12 cellular contexts compared by ENCODE assay signal in genomic region chr4:3322059-3322550, GRCh38. TPM values are rescaled to one million over a fixed set of nuclear protein-coding genes. Genes with fewer than 3 reads are reported as not detected.
DNase-seq lines count a peak whose midpoint lies in the region; ATAC-seq and TF ChIP-seq lines count a peak whose summit lies in the region.
"Had no signal": no experiment of that assay in that cellular context is flagged by ENCODE, and none has a peak within 500 bp of the region (broad histone marks: within the 10 kb centered on the region; RNA-seq: fewer than 3 reads in every experiment).

No MANE protein-coding gene starts in this region.

- TF ChIP-seq CTCF in progenitor cell of endocrine pancreas (IDR thresholded peaks at IDR 0.05; ENCODE audit: unreplicated experiment) (no peak), OCI-LY7 (conservative IDR thresholded peaks at IDR 0.05; ENCODE audit: low read length) (no peak)

- H3K36me3 Mint-ChIP-seq in progenitor cell of endocrine pancreas (ENCODE audit: insufficient read depth): peaks cover 29% of the 10 kb centered on the region
- no peaks in the 10 kb centered on the region for H3K36me3 Mint-ChIP-seq in activated naive CD4-positive, alpha-beta T cell treated with anti-CD3 and anti-CD28 coated beads, Interleukin-2, amount 50 U/mL, for 72 hours

- H3K4me3 Mint-ChIP-seq in progenitor cell of endocrine pancreas (ENCODE audit: low read depth): no peak overlapping the region
- H3K4me3 Mint-ChIP-seq: T-cell had no signal

- H3K79me2 ChIP-seq in OCI-LY7 (ENCODE audit: insufficient read depth, low read depth, low read length): no peaks in the 10 kb centered on the region

- H3K9me3 ChIP-seq in OCI-LY7 (ENCODE audit: low read length): no peaks in the 10 kb centered on the region

- H2AFZ ChIP-seq in OCI-LY7 (ENCODE audit: low read length): no peak overlapping the region

- DNase-seq in DMS79 treated with DMSO at 0.1 percent for 48 hours (lab: John Stamatoyannopoulos, UW): peak; percentile 55
- DNase-seq in amniotic epithelial cell (ENCODE audit: low read depth): peak; percentile 75
- DNase-seq in left cardiac atrium: peak; percentile 20
- no peak for DNase-seq in progenitor cell of endocrine pancreas (ENCODE audit: low spot score, unreplicated experiment)
- DNase-seq in 8988T: no peak
- DNase-seq in activated naive CD4-positive, alpha-beta T cell treated with anti-CD3 and anti-CD28 coated beads, Interleukin-2, amount 50 U/mL, for 72 hours (ENCODE audit: low spot score in 2 of 2): no peak
- no peak for DNase-seq in OCI-LY7 (ENCODE audit: low spot score)
- DNase-seq: cerebellar nuclear complex, COR-L47, NCI-H774, T-cell had no signal

- no peak overlapping the region for H3K4me3 ChIP-seq in OCI-LY7 (ENCODE audit: low read depth, low read length, poor library complexity, severe bottlenecking)

- no peaks in the 10 kb centered on the region for H4K20me1 ChIP-seq in OCI-LY7 (ENCODE audit: insufficient read depth, low read length)

- CTCF ChIA-PET in OCI-LY7 (lab: Charles Lee; ENCODE audit: unreplicated experiment): no interaction called here

- ATAC-seq in left cardiac atrium (peak; percentile 13 to 17), HG03039 (IDR thresholded peaks at IDR 0.05; ENCODE audit: unreplicated experiment) (no peak)
- ATAC-seq in activated naive CD4-positive, alpha-beta T cell treated with anti-CD3 and anti-CD28 coated beads, Interleukin-2, amount 50 U/mL, for 72 hours: no peak
- ATAC-seq: T-cell had no signal

- H3K9me3 Mint-ChIP-seq in progenitor cell of endocrine pancreas (ENCODE audit: low read depth): peaks cover 9% of the 10 kb centered on the region
- H3K9me3 Mint-ChIP-seq in activated naive CD4-positive, alpha-beta T cell treated with anti-CD3 and anti-CD28 coated beads, Interleukin-2, amount 50 U/mL, for 72 hours: peaks cover 0 to 5% of the 10 kb centered on the region in 2 donors

- BruUV-seq in OCI-LY7 (replicated peaks; lab: Mats Ljungman, UMichigan): no TSS peak

- peaks cover 29% of the 10 kb centered on the region for H3K4me1 Mint-ChIP-seq in progenitor cell of endocrine pancreas (ENCODE audit: low read depth)

- H3K4me2 ChIP-seq in OCI-LY7 (ENCODE audit: low read length): no peak overlapping the region

- peak overlapping the region; percentile 91 for H3K27ac Mint-ChIP-seq in progenitor cell of endocrine pancreas
- H3K27ac Mint-ChIP-seq in activated naive CD4-positive, alpha-beta T cell treated with anti-CD3 and anti-CD28 coated beads, Interleukin-2, amount 50 U/mL, for 72 hours: no peak overlapping the region
- H3K27ac Mint-ChIP-seq: T-cell had no signal

- intact Hi-C loops in left cardiac atrium (cut with DNase I) (no loop called here), OCI-LY7 (cut with micrococcal nuclease; ENCODE audit: unreplicated experiment) (no loop called here)

- H3K36me3 ChIP-seq in OCI-LY7 (ENCODE audit: insufficient read depth, low read length): no peaks in the 10 kb centered on the region

- no peaks in the 10 kb centered on the region for H3K27me3 Mint-ChIP-seq in progenitor cell of endocrine pancreas
- H3K27me3 Mint-ChIP-seq: T-cell had no signal

- POLR2A ChIA-PET in OCI-LY7 (lab: Charles Lee): no interaction called here

- no peaks in the 10 kb centered on the region for H3K4me1 ChIP-seq in OCI-LY7 (ENCODE audit: insufficient read depth, low read length, poor library complexity, severe bottlenecking)

- no peak overlapping the region for H3K27ac ChIP-seq in OCI-LY7 (ENCODE audit: low read depth, low read length, poor library complexity, severe bottlenecking)

- H3K9me2 ChIP-seq in OCI-LY7 (ENCODE audit: insufficient read depth, low read length): no peaks in the 10 kb centered on the region

RNA-seq across cellular contexts. Expression of gene RGS12, which starts 29.3 kb away (rescaled TPM):
- total RNA-seq in left cardiac atrium: 10 to 100 TPM; 13.3 to 16.6 TPM
- 102 and 106 TPM in 2 replicates for total RNA-seq in progenitor cell of endocrine pancreas
- 10 to 100 TPM in 1 of 2 donors, 1 to 10 TPM in 1; 5.3 to 15.6 TPM for total RNA-seq in activated naive CD4-positive, alpha-beta T cell treated with anti-CD3 and anti-CD28 coated beads, Interleukin-2, amount 50 U/mL, for 72 hours
- 6.4 and 9.4 TPM in 2 replicates for total RNA-seq in OCI-LY7 (2014; rRNA removed; shearing (Covaris generic))
- total RNA-seq in OCI-LY7 (2022): 5.2 and 6.5 TPM in 2 replicates

Comparison
In these comparisons a context has a peak if more than half of its experiments do, and no peak if none do; other contexts are left out.
1. DNase-seq: peak in DMS79 treated with DMSO at 0.1 percent for 48 hours (single experiment), amniotic epithelial cell (single experiment) and left cardiac atrium (single experiment); none in progenitor cell of endocrine pancreas (single experiment), 8988T (single experiment), activated naive CD4-positive, alpha-beta T cell treated with anti-CD3 and anti-CD28 coated beads, Interleukin-2, amount 50 U/mL, for 72 hours (0 of 2) and OCI-LY7 (single experiment).
2. ATAC-seq: peak in left cardiac atrium (2 of 2); none in activated naive CD4-positive, alpha-beta T cell treated with anti-CD3 and anti-CD28 coated beads, Interleukin-2, amount 50 U/mL, for 72 hours (0 of 2) and HG03039 (single experiment).